15 cellular contexts compared by ENCODE assay signal in the genomic region with DNA sequence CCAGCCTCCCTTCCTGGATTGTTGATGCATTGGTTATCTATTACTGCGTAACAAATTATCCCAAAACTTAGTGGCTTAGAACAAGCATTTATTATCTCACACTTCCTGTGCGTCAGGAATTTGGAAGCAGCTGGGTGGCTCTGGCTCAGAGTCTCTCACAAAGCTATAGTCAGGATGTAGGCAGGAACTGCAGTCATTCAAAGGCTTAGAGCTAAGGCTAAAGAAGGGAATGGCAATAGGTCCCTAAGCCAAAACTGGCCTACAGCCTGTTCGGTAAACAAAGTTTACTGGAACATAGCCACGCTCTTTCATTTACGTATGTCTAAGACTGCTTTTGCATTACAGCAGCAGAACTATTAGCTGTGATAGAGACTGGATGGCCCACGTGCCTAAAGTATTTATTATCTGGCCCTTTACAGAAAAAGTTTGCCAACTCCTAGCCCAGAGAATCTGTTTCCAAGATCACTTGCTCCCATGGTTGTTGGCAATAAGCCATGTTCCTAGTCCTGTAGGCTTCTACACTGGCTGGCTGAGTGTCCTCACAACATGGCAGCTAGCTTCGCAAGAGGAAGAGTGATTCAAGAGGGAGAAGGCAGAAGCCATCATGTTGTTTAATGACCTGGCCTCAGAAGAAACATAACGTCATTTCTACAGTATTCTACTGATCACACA.
DNase-seq lines count a peak whose midpoint lies in the region; ATAC-seq and TF ChIP-seq lines count a peak whose summit lies in the region.
"Had no signal": no experiment of that assay in that cellular context is flagged by ENCODE, and none has a peak within 500 bp of the region (broad histone marks: within the 10 kb centered on the region; RNA-seq: fewer than 3 reads in every experiment).

No MANE protein-coding gene starts in this region.

- no peaks in the 10 kb centered on the region for H3K27me3 ChIP-seq in skeletal muscle tissue (ENCODE audit: control insufficient read depth in 3 of 3, insufficient read depth in 3 of 3, low read length in 3 of 3)
- H3K27me3 ChIP-seq in PC-9 (ENCODE audit: insufficient read depth, low read depth), result no peaks in the 10 kb centered on the region

- H3K36me3 ChIP-seq in skeletal muscle tissue (ENCODE audit: control insufficient read depth in 3 of 3, insufficient read depth in 3 of 3, low read length in 3 of 3) (no peaks in the 10 kb centered on the region), PC-9 (ENCODE audit: low read depth) (no peaks in the 10 kb centered on the region)
- H3K36me3 ChIP-seq: prostate gland had no signal

- H3K27ac ChIP-seq in skeletal muscle tissue (ENCODE audit: low read depth, low read length) (peak overlapping the region; percentile 31), PC-9 (no peak overlapping the region)
- H3K27ac ChIP-seq: epithelial cell of prostate, prostate gland, SK-N-MC had no signal

- H3K4me1 ChIP-seq in skeletal muscle tissue (ENCODE audit: control insufficient read depth in 3 of 3, insufficient read depth in 3 of 3, low read length in 3 of 3) (peaks cover 9 to 13% (median 10%) of the 10 kb centered on the region in 3 donors), PC-9 (replicated peaks; ENCODE audit: insufficient read depth) (no peaks in the 10 kb centered on the region)

- H3K4me3 ChIP-seq in skeletal muscle tissue (ENCODE audit: low read length in 3 of 3) (no peak overlapping the region), PC-9 (no peak overlapping the region)
- H3K4me3 ChIP-seq: prostate gland, SK-N-MC had no signal

- no TSS peak for BruUV-seq in PC-9 (replicated peaks; lab: Mats Ljungman, UMichigan)

- no peaks in the 10 kb centered on the region for H4K20me1 ChIP-seq in PC-9 (ENCODE audit: insufficient read depth)

- CTCF ChIA-PET in PC-9 (lab: Charles Lee), result no interaction called here

- no peaks in the 10 kb centered on the region for H3K79me2 ChIP-seq in PC-9 (ENCODE audit: low read depth)

- POLR2A ChIA-PET in PC-9 (lab: Charles Lee; ENCODE audit: unreplicated experiment), result no interaction called here

- no peaks in the 10 kb centered on the region for H3K9me2 ChIP-seq in PC-9 (ENCODE audit: insufficient read depth)

- ATAC-seq in esophagus mucosa, result peak; percentile 20
- ATAC-seq in left lobe of liver, result peak; percentile 63
- no peak for ATAC-seq in GM21526 (IDR thresholded peaks at IDR 0.05; ENCODE audit: low FRiP score, unreplicated experiment)

- no peak overlapping the region for H3K9ac ChIP-seq in skeletal muscle tissue (ENCODE audit: low read depth in 1 of 3, low read length in 3 of 3)

- intact Hi-C loops in PC-9 (cut with micrococcal nuclease; ENCODE audit: unreplicated experiment), result no loop called here

- H3K4me2 ChIP-seq in PC-9, result no peak overlapping the region

- DNase-seq in NCI-H446 treated with DMSO at 0.1 percent for 48 hours (lab: John Stamatoyannopoulos, UW), result peak; percentile 63
- DNase-seq in left lobe of liver (ENCODE audit: low spot score), result no peak
- DNase-seq in activated CD4-positive, alpha-beta T cell treated with anti-CD3 and anti-CD28 coated beads for 1 hour, result no peak
- no peak for DNase-seq in activated effector memory CD4-positive, alpha-beta T cell treated with Interleukin-2 at 50 U/mL for 16 hours
- DNase-seq in PC-9, result no peak
- DNase-seq: activated naive CD4-positive, alpha-beta T cell treated with anti-CD3 and anti-CD28 coated beads, Interleukin-2, amount 10 ng/mL, durations not matched to agents 7 days and 5 days; CD4-positive, CD25-positive, alpha-beta regulatory T cell; KG1; stimulated activated CD4-positive, alpha-beta T cell treated with anti-CD3 and anti-CD28 coated beads, Interleukin-4, amount 100 ng/mL, for 24 hours had no signal

- H2AFZ ChIP-seq in PC-9, result no peak overlapping the region

- TF ChIP-seq CTCF in PC-9 (conservative IDR thresholded peaks at IDR 0.05), result no peak

- no peaks in the 10 kb centered on the region for H3K9me3 ChIP-seq in skeletal muscle tissue (ENCODE audit: control insufficient read depth in 3 of 3, low read length in 3 of 3)
- no peaks in the 10 kb centered on the region for H3K9me3 ChIP-seq in PC-9 (ENCODE audit: insufficient read depth, low read depth)
- H3K9me3 ChIP-seq: prostate gland had no signal

- H3F3A ChIP-seq in PC-9 (ENCODE audit: insufficient read depth, low read depth), result no peaks in the 10 kb centered on the region
